1 cellular context compared by ENCODE assay signal in genomic region chr10:12068467-12069269, GRCh38.
TF ChIP-seq lines count a peak whose summit lies in the region.

TSS of gene DHTKD1 (plus strand) at chr10:12068954. CDS start at chr10:12069034, 80 bp downstream.

TF ChIP-seq in A549, 52 proteins besides CTCF, POLR2A, EP300 and RAD21 (continued from another document):
- TF ChIP-seq MAX (IDR thresholded peaks at IDR 0.05) (peak; percentile 76), RCOR1 (IDR thresholded peaks at IDR 0.05; ENCODE audit: low read depth, low read length) (no peak), FOSL2 (IDR thresholded peaks at IDR 0.05) (no peak), FOSL2 (CRISPR knock-in tag; IDR thresholded peaks at IDR 0.05) (no peak), SMC3 (IDR thresholded peaks at IDR 0.05) (no peak), ZFP36 (IDR thresholded peaks at IDR 0.05; ENCODE audit: borderline replicate concordance, partially characterized antibody) (no peak), EHF (CRISPR knock-in tag; IDR thresholded peaks at IDR 0.05) (no peak), EHMT2 (IDR thresholded peaks at IDR 0.05; ENCODE audit: low read depth) (no peak), PBX3 (IDR thresholded peaks at IDR 0.05) (no peak), JUN (IDR thresholded peaks at IDR 0.05) (peak in 1 of 2 experiments; percentile 67; a peak in 2 of 5 replicates), E2F6 (IDR thresholded peaks at IDR 0.05; ENCODE audit: borderline replicate concordance, low read depth) (peak; percentile 87; the same call in 1 of the 2 replicates), ZNF302 (CRISPR knock-in tag; IDR thresholded peaks at IDR 0.05) (no peak), BCL3 (IDR thresholded peaks at IDR 0.05) (peak; percentile 73; the same call in 1 of the 3 replicates), FOXS1 (CRISPR knock-in tag; IDR thresholded peaks at IDR 0.05) (no peak), CHD2 (IDR thresholded peaks at IDR 0.05; ENCODE audit: low read length, partially characterized antibody) (no peak), NFE2L2 (conservative IDR thresholded peaks at IDR 0.05; ENCODE audit: low read length) (no peak), HDAC2 (IDR thresholded peaks at IDR 0.05) (no peak), NPAS2 (CRISPR knock-in tag; IDR thresholded peaks at IDR 0.05; ENCODE audit: borderline replicate concordance) (no peak), PHF8 (IDR thresholded peaks at IDR 0.05; ENCODE audit: borderline replicate concordance, low read depth) (peak; percentile 31; the same call in 1 of the 2 replicates), HOXA7 (CRISPR knock-in tag; IDR thresholded peaks at IDR 0.05) (no peak), TP53 (CRISPR knock-in tag; IDR thresholded peaks at IDR 0.05) (no peak), HOXB5 (CRISPR knock-in tag; IDR thresholded peaks at IDR 0.05) (no peak), ELK1 (IDR thresholded peaks at IDR 0.05; ENCODE audit: low read depth, low read length) (no peak), FOSB (CRISPR knock-in tag; IDR thresholded peaks at IDR 0.05) (no peak), MYC (IDR thresholded peaks at IDR 0.05; ENCODE audit: borderline replicate concordance, low read length) (no peak), CBX2 (IDR thresholded peaks at IDR 0.05; ENCODE audit: borderline replicate concordance, low read depth) (no peak), HOXB13 (CRISPR knock-in tag; IDR thresholded peaks at IDR 0.05; ENCODE audit: low read depth) (no peak), CHD4 (IDR thresholded peaks at IDR 0.05; ENCODE audit: borderline replicate concordance) (no peak)
